18 cellular contexts compared by ENCODE assay signal in the genomic region with DNA sequence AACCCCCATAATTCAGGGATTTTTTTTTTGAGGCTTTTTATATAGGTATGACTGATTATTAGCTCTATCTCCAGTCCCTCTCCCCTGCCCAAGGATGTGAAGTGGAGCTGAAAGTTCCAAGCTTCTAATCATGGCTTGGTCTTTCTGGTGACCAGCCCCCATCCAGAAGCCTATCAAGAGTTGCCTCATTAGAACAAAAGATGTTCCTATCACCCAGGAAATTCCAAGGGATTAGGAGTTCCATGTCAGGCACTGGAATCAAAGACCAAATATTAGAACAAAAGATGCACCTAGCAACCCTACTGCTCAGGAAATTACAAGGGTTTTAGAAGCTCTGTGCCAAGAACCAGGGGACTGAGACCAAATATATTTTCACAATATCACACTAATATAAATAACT.
"Had no signal": no experiment of that assay in that cellular context is flagged by ENCODE, and none has a peak within 500 bp of the region (broad histone marks: within the 10 kb centered on the region; RNA-seq: fewer than 3 reads in every experiment).

No MANE protein-coding gene starts in this region.

- ATAC-seq: esophagus mucosa; gastrocnemius medialis; left colon; left ventricle myocardium superior; naive thymus-derived CD4-positive, alpha-beta T cell; right cardiac atrium had no signal

- H3K27ac ChIP-seq: coronary artery, gastrocnemius medialis, ovary, stomach had no signal

- H3K36me3 ChIP-seq: gastrocnemius medialis, ovary, stomach had no signal

- H3K9me3 ChIP-seq: gastrocnemius medialis, ovary, stomach had no signal

- H3K4me3 ChIP-seq: coronary artery, gastrocnemius medialis, ovary, stomach had no signal

- FAIRE-seq: endometrium, small intestine, urothelium cell line had no signal

- H3K27me3 ChIP-seq: gastrocnemius medialis, ovary, stomach had no signal

- DNase-seq: effector CD4-positive, alpha-beta T cell; gastrocnemius medialis; left colon; left ventricle myocardium superior; naive thymus-derived CD4-positive, alpha-beta T cell; nephron progenitor cell; nucleus accumbens; ovary; right cardiac atrium; small intestine; stimulated activated CD4-positive, alpha-beta T cell treated with anti-CD3 and anti-CD28 coated beads, Interleukin-12 subunit alpha, Interleukin-12 subunit beta, amount 100 ng/mL, for 4 hours; stimulated activated naive CD4-positive, alpha-beta T cell; stomach; substantia nigra had no signal
